In genomic region chr1:36956570-36956969, GRCh38 we compare ENCODE assay signal across 22 cellular contexts.
"Had no signal": no experiment of that assay in that cellular context is flagged by ENCODE, and none has a peak within 500 bp of the region (broad histone marks: within the 10 kb centered on the region; RNA-seq: fewer than 3 reads in every experiment).

No MANE protein-coding gene starts in this region.

- H3K27ac ChIP-seq: breast epithelium, foreskin keratinocyte, left ventricle myocardium inferior, neural progenitor cell, spleen had no signal

- H2AFZ ChIP-seq: neural progenitor cell had no signal

- H3K4me3 ChIP-seq: breast epithelium, left ventricle myocardium inferior, lung, neural progenitor cell, spleen, tibial nerve had no signal

- H3K9me3 ChIP-seq: breast epithelium, left ventricle myocardium inferior, spleen, tibial nerve had no signal

- H3K4me1 ChIP-seq: breast epithelium, foreskin keratinocyte, left ventricle myocardium inferior, spleen had no signal

- H3K36me3 ChIP-seq: breast epithelium, left ventricle myocardium inferior, neural progenitor cell, spleen, tibial nerve had no signal

- ATAC-seq: activated CD4-positive, alpha-beta T cell treated with anti-CD3 and anti-CD28 coated beads for 36 hours; activated CD8-positive, alpha-beta memory T cell treated with anti-CD3 and anti-CD28 coated beads, Interleukin-2, amount 10 ng/mL, durations not matched to agents 7 days and 5 days; activated CD8-positive, alpha-beta T cell treated with anti-CD3 and anti-CD28 coated beads, Interleukin-2, amount 10 ng/mL, durations not matched to agents 7 days and 5 days; activated naive CD4-positive, alpha-beta T cell treated with anti-CD3 and anti-CD28 coated beads, Interleukin-2, amount 50 U/mL, for 72 hours; esophagus mucosa; foreskin keratinocyte; natural killer cell; right cardiac atrium had no signal

- H3K4me2 ChIP-seq: neural progenitor cell had no signal

- H3K27me3 ChIP-seq: breast epithelium, foreskin keratinocyte, neural progenitor cell, tibial nerve had no signal

- DNase-seq: activated CD4-positive, alpha-beta T cell treated with anti-CD3 and anti-CD28 coated beads for 36 hours; activated CD4-positive, CD25-positive, alpha-beta regulatory T cell; activated CD8-positive, alpha-beta memory T cell treated with anti-CD3 and anti-CD28 coated beads, Interleukin-2, amount 10 ng/mL, durations not matched to agents 7 days and 5 days; activated CD8-positive, alpha-beta T cell treated with anti-CD3 and anti-CD28 coated beads, Interleukin-2, amount 10 ng/mL, durations not matched to agents 7 days and 5 days; activated naive CD4-positive, alpha-beta T cell; activated T-cell treated with anti-CD3 and anti-CD28 coated beads, Interleukin-2, amount 50 U/mL, for 48 hours; central memory CD4-positive, alpha-beta T cell; endodermal cell; foreskin keratinocyte; left ventricle myocardium inferior; mesendoderm; natural killer cell; right cardiac atrium; spleen; stimulated activated CD4-positive, alpha-beta T cell treated with anti-CD3 and anti-CD28 coated beads, Interleukin-2, amount 100 ng/mL, for 48 hours; stimulated activated naive CD4-positive, alpha-beta T cell treated with Interleukin-2 at 50 U/mL for 16 hours had no signal

- H3K9ac ChIP-seq: neural progenitor cell had no signal
